ENCODE assay signal across 15 cellular contexts in genomic region chr6:151317206-151317994, GRCh38.
A peak's percentile ranks its signal among the peaks of the same experiment; 100 is the strongest.
DNase-seq lines count a peak whose midpoint lies in the region; ATAC-seq and TF ChIP-seq lines count a peak whose summit lies in the region.
"Had no signal": no experiment of that assay in that cellular context is flagged by ENCODE, and none has a peak within 500 bp of the region (broad histone marks: within the 10 kb centered on the region; RNA-seq: fewer than 3 reads in every experiment).

No MANE protein-coding gene starts in this region.

- peak overlapping the region; percentile 64 to 81 (median 73) for H3K27ac ChIP-seq in transverse colon

- peaks cover 5 to 11% of the 10 kb centered on the region in 2 donors for H3K36me3 Mint-ChIP-seq in activated T-cell treated with anti-CD3 and anti-CD28 coated beads, Interleukin-2, amount 50 U/mL, for 72 hours (ENCODE audit: insufficient read depth in 2 of 2)
- no peaks in the 10 kb centered on the region for H3K36me3 Mint-ChIP-seq in activated T-cell treated with anti-CD3 and anti-CD28 coated beads, Interleukin-2, amount 50 U/mL, for 24 hours (ENCODE audit: low read depth)
- H3K36me3 Mint-ChIP-seq in brain = peaks cover 78% of the 10 kb centered on the region

- peaks cover 0 to 4% (median 0%) of the 10 kb centered on the region in 4 donors for H3K4me1 ChIP-seq in transverse colon
- H3K4me1 ChIP-seq: tibial nerve had no signal

- TF ChIP-seq CTCF in brain (conservative IDR thresholded peaks at IDR 0.05) (no peak), transverse colon (IDR thresholded peaks at IDR 0.05) (no peak)

- peaks cover 7% of the 10 kb centered on the region for H3K4me1 Mint-ChIP-seq in activated T-cell treated with anti-CD3 and anti-CD28 coated beads, Interleukin-2, amount 50 U/mL, for 72 hours (ENCODE audit: low read depth)
- no peaks in the 10 kb centered on the region for H3K4me1 Mint-ChIP-seq in activated T-cell treated with anti-CD3 and anti-CD28 coated beads, Interleukin-2, amount 50 U/mL, for 24 hours (ENCODE audit: low read depth)
- peaks cover 23% of the 10 kb centered on the region for H3K4me1 Mint-ChIP-seq in brain
- H3K4me1 Mint-ChIP-seq: naive B cell, T-cell had no signal

- TF ChIP-seq EP300 in transverse colon (IDR thresholded peaks at IDR 0.05; ENCODE audit: low read depth) = no peak

- H3K27ac Mint-ChIP-seq in activated T-cell treated with anti-CD3 and anti-CD28 coated beads, Interleukin-2, amount 50 U/mL, for 72 hours = peak overlapping the region; percentile 41
- no peak overlapping the region for H3K27ac Mint-ChIP-seq in activated T-cell treated with anti-CD3 and anti-CD28 coated beads, Interleukin-2, amount 50 U/mL, for 24 hours
- H3K27ac Mint-ChIP-seq in brain = peak overlapping the region in 3 of 5 experiments; percentile 12 to 78 (median 58)
- H3K27ac Mint-ChIP-seq: activated CD8-positive, alpha-beta T cell treated with anti-CD3 and anti-CD28 coated beads for 36 hours; naive B cell; T-cell had no signal

- peaks cover 17% of the 10 kb centered on the region for H3K27me3 Mint-ChIP-seq in activated T-cell treated with anti-CD3 and anti-CD28 coated beads, Interleukin-2, amount 50 U/mL, for 72 hours (ENCODE audit: low read depth)
- peaks cover 8% of the 10 kb centered on the region for H3K27me3 Mint-ChIP-seq in activated T-cell treated with anti-CD3 and anti-CD28 coated beads, Interleukin-2, amount 50 U/mL, for 24 hours
- H3K27me3 Mint-ChIP-seq in brain = peaks cover 7% of the 10 kb centered on the region

- H3K27me3 ChIP-seq in transverse colon = no peaks in the 10 kb centered on the region
- H3K27me3 ChIP-seq: tibial nerve had no signal

- peaks cover 4 to 5% of the 10 kb centered on the region in 2 donors for H3K9me3 Mint-ChIP-seq in activated T-cell treated with anti-CD3 and anti-CD28 coated beads, Interleukin-2, amount 50 U/mL, for 72 hours
- H3K9me3 Mint-ChIP-seq in activated T-cell treated with anti-CD3 and anti-CD28 coated beads, Interleukin-2, amount 50 U/mL, for 24 hours = peaks cover 10% of the 10 kb centered on the region
- H3K9me3 Mint-ChIP-seq in brain = peaks cover 5 to 25% (median 9%) of the 10 kb centered on the region in 5 experiments

- no peaks in the 10 kb centered on the region for H3K36me3 ChIP-seq in transverse colon

- no peak for TF ChIP-seq POLR2A in transverse colon (IDR thresholded peaks at IDR 0.05)

- in situ Hi-C loops in transverse colon (cut with MboI; ENCODE audit: low pct_ligation_motif_present in 1 of 4, low pct_unique_long_range_greater_than_20kb in 1 of 4, low sequenced_read_pairs in 3 of 4) = no loop called here

- intact Hi-C loops in transverse colon (cut with DNase I; ENCODE audit: low total_unique reads) = no loop called here

- 56 to 80% methylated on average over 2 of the region's 2 CpGs for WGBS in transverse colon (ENCODE audit: low coverage in 1 of 2), 2 donors

- no peak overlapping the region for H3K4me3 Mint-ChIP-seq in activated T-cell treated with anti-CD3 and anti-CD28 coated beads, Interleukin-2, amount 50 U/mL, for 72 hours
- no peak overlapping the region for H3K4me3 Mint-ChIP-seq in activated T-cell treated with anti-CD3 and anti-CD28 coated beads, Interleukin-2, amount 50 U/mL, for 24 hours
- H3K4me3 Mint-ChIP-seq in brain = no peak overlapping the region
- H3K4me3 Mint-ChIP-seq: activated CD8-positive, alpha-beta T cell treated with anti-CD3 and anti-CD28 coated beads for 36 hours; T-cell had no signal

- H3K9me3 ChIP-seq in transverse colon = no peaks in the 10 kb centered on the region
- H3K9me3 ChIP-seq: tibial nerve had no signal

- no peak overlapping the region for H3K4me3 ChIP-seq in transverse colon
- H3K4me3 ChIP-seq: GM12878, tibial nerve had no signal

- ATAC-seq in activated T-cell treated with anti-CD3 and anti-CD28 coated beads, Interleukin-2, amount 50 U/mL, for 72 hours (replicated peaks in 1 of 2) = peak in 1 of 2 donors; percentile 38
- no peak for ATAC-seq in HG03108 (IDR thresholded peaks at IDR 0.05; ENCODE audit: unreplicated experiment)
- ATAC-seq: activated CD8-positive, alpha-beta T cell treated with anti-CD3 and anti-CD28 coated beads for 36 hours; GM12878; T-cell had no signal

- DNase-seq in activated T-cell treated with anti-CD3 and anti-CD28 coated beads, Interleukin-2, amount 50 U/mL, for 72 hours = no peak
- DNase-seq in activated T-cell treated with anti-CD3 and anti-CD28 coated beads, Interleukin-2, amount 50 U/mL, for 24 hours = no peak
- DNase-seq in iris pigment epithelial cell (ENCODE audit: low read depth) (peak; percentile 98), transverse colon (no peak), RPMI8226 (no peak), NCI-H2107 (lab: John Stamatoyannopoulos, UW) (no peak)
- DNase-seq: activated CD8-positive, alpha-beta T cell treated with anti-CD3 and anti-CD28 coated beads for 36 hours; AML-193; naive B cell; NCI-H446 treated with DMSO at 0.1 percent for 48 hours; T-cell had no signal
